9 cellular contexts compared by ENCODE assay signal in the genomic region with DNA sequence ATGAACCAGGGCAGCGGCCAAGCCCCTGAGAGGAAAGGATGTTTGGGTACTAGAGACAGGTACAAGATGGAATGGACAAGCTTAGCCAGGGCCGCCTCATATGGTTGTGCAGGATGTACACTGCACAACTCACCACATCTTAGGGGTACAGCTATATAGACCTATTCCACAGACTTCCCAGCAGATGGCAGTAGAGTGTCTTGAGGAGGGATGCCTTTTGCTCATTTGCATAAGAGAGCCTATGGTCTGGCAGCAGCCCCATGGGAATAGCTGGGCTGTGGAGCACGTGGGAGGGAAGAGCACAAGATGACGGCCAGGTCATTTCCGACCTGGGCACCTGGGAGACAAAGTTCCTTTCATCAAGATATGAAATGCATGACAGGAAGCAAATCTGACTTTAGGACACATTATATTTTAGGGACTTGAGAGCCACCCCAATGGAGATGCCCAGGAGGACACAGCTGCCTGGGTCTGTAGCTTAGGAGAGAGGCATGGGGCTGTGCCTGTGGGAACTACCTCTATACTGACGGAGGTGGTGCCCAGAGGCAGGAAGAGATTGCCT.
A peak's percentile ranks its signal among the peaks of the same experiment; 100 is the strongest.
DNase-seq lines count a peak whose midpoint lies in the region; ATAC-seq, FAIRE-seq and TF ChIP-seq lines count a peak whose summit lies in the region.
"Had no signal": no experiment of that assay in that cellular context is flagged by ENCODE, and none has a peak within 500 bp of the region (broad histone marks: within the 10 kb centered on the region; RNA-seq: fewer than 3 reads in every experiment).

No MANE protein-coding gene starts in this region.

- no peak overlapping the region for H3K4me3 Mint-ChIP-seq in CD8-positive, alpha-beta memory T cell
- H3K4me3 Mint-ChIP-seq: activated naive CD8-positive, alpha-beta T cell had no signal

- H3K27me3 Mint-ChIP-seq in CD8-positive, alpha-beta memory T cell: peaks cover 4 to 23% of the 10 kb centered on the region in 2 donors

- ATAC-seq in HG03097 (IDR thresholded peaks at IDR 0.05; ENCODE audit: low FRiP score, unreplicated experiment): peak; percentile 84
- peak; percentile 91 to 98 (median 96) for ATAC-seq in pancreas

- WGBS in pancreas, 2 donors: 28 to 39% methylated on average over 6 of the region's 6 CpGs

- H3K27ac Mint-ChIP-seq in CD8-positive, alpha-beta memory T cell: peak overlapping the region in 1 of 8 donors; percentile 8
- H3K27ac Mint-ChIP-seq: activated naive CD8-positive, alpha-beta T cell had no signal

- H3K9me3 ChIP-seq in pancreas: no peaks in the 10 kb centered on the region
- no peaks in the 10 kb centered on the region for H3K9me3 ChIP-seq in CD8-positive, alpha-beta memory T cell (ENCODE audit: low read length)

- no peak for FAIRE-seq in pancreas (lab: Jason Lieb, UNC)

- H3K4me1 Mint-ChIP-seq in CD8-positive, alpha-beta memory T cell: no peaks in the 10 kb centered on the region

- no peaks in the 10 kb centered on the region for H3K36me3 ChIP-seq in pancreas
- no peaks in the 10 kb centered on the region for H3K36me3 ChIP-seq in CD8-positive, alpha-beta memory T cell (ENCODE audit: insufficient read depth, low read length)

- no peak overlapping the region for H3K27ac ChIP-seq in pancreas
- no peak overlapping the region for H3K27ac ChIP-seq in CD8-positive, alpha-beta memory T cell (ENCODE audit: low read depth, low read length)

- peak; percentile 82 for TF ChIP-seq CTCF in foreskin fibroblast (IDR thresholded peaks at IDR 0.05; ENCODE audit: low read depth, low read length)
- peak; percentile 35 to 54 (median 42) for TF ChIP-seq CTCF in pancreas (IDR thresholded peaks at IDR 0.05)

- H3K36me3 Mint-ChIP-seq in CD8-positive, alpha-beta memory T cell: no peaks in the 10 kb centered on the region
- H3K36me3 Mint-ChIP-seq: activated naive CD8-positive, alpha-beta T cell had no signal

- CTCF ChIA-PET in CD8-positive, alpha-beta memory T cell (lab: Charles Lee): no interaction called here

- H3K9me3 Mint-ChIP-seq in CD8-positive, alpha-beta memory T cell: peaks cover 0 to 3% (median 0%) of the 10 kb centered on the region in 5 donors

- intact Hi-C loops in pancreas (cut with DNase I): loop anchor here in 1 of 3 donors (10.0 kb wide), 1 partner anchor 424 kb away; no protein-coding TSS in a partner anchor

- DNase-seq in DMS153 (lab: John Stamatoyannopoulos, UW) (peak; percentile 90), GM19238 (ENCODE audit: insufficient read length, low spot score) (peak; percentile 66), NCI-H1930 (lab: John Stamatoyannopoulos, UW) (peak; percentile 27 to 48), SW480 (ENCODE audit: low spot score) (peak; percentile 93), foreskin fibroblast (peak; percentile 60 to 86), pancreas (peak in 5 of 6 donors; percentile 37 to 74 (median 68))
- DNase-seq in CD8-positive, alpha-beta memory T cell: no peak

- H3K4me1 ChIP-seq in pancreas: no peaks in the 10 kb centered on the region
- H3K4me1 ChIP-seq in CD8-positive, alpha-beta memory T cell (ENCODE audit: insufficient read depth, low read length): no peaks in the 10 kb centered on the region

- peaks cover 0 to 4% (median 0%) of the 10 kb centered on the region in 4 donors for H3K27me3 ChIP-seq in pancreas
- H3K27me3 ChIP-seq in CD8-positive, alpha-beta memory T cell (ENCODE audit: insufficient read depth, low read length, poor library complexity, severe bottlenecking): no peaks in the 10 kb centered on the region

- H3K4me3 ChIP-seq in foreskin fibroblast (ENCODE audit: low read depth in 1 of 2, low read length in 2 of 2) (no peak overlapping the region), pancreas (no peak overlapping the region)
- no peak overlapping the region for H3K4me3 ChIP-seq in CD8-positive, alpha-beta memory T cell (ENCODE audit: low read length)

- POLR2A ChIA-PET in CD8-positive, alpha-beta memory T cell (lab: Charles Lee): no interaction called here

Comparison
In these comparisons a context has a peak if more than half of its experiments do, and no peak if none do; other contexts are left out.
1. DNase-seq: peak in DMS153 (single experiment), GM19238 (single experiment), NCI-H1930 (2 of 2), SW480 (single experiment), foreskin fibroblast (2 of 2) and pancreas (5 of 6); none in CD8-positive, alpha-beta memory T cell (0 of 5).